In genomic region chr12:52873513-52873831, GRCh38 we compare ENCODE assay signal across 8 cellular contexts. TPM values are rescaled to one million over a fixed set of nuclear protein-coding genes. Genes with fewer than 3 reads are reported as not detected.
DNase-seq lines count a peak whose midpoint lies in the region; ATAC-seq and TF ChIP-seq lines count a peak whose summit lies in the region.

No MANE protein-coding gene starts in this region.

- H3K27ac ChIP-seq in foreskin keratinocyte, result peak overlapping the region; percentile 100

- ATAC-seq in foreskin keratinocyte, result no peak
- no peak for ATAC-seq in stimulated activated naive B cell treated with anti-CD40 and anti-IgM and Interleukin-4, amounts not matched to agents 10 μg/mL and 1 μg/mL and 100 μg/mL, for 72 hours (replicated peaks)
- ATAC-seq in GM18873 (IDR thresholded peaks at IDR 0.05; ENCODE audit: low FRiP score, unreplicated experiment), result no peak
- no peak for ATAC-seq in HG03095 (IDR thresholded peaks at IDR 0.05; ENCODE audit: unreplicated experiment)

- no peak for TF ChIP-seq CTCF in foreskin keratinocyte (conservative IDR thresholded peaks at IDR 0.05)

- H3K4me1 ChIP-seq in foreskin keratinocyte, result peaks cover 55% of the 10 kb centered on the region

- peaks cover 42 to 56% of the 10 kb centered on the region in 2 donors for H3K27me3 Mint-ChIP-seq in stimulated activated naive B cell treated with anti-CD40 and anti-IgM and Interleukin-4, amounts not matched to agents 10 μg/mL and 1 μg/mL and 100 μg/mL, for 72 hours

- H3K4me3 Mint-ChIP-seq in stimulated activated naive B cell treated with anti-CD40 and anti-IgM and Interleukin-4, amounts not matched to agents 10 μg/mL and 1 μg/mL and 100 μg/mL, for 72 hours, result peak overlapping the region; percentile 81 to 84

- peaks cover 22 to 31% of the 10 kb centered on the region in 2 donors for H3K4me1 Mint-ChIP-seq in stimulated activated naive B cell treated with anti-CD40 and anti-IgM and Interleukin-4, amounts not matched to agents 10 μg/mL and 1 μg/mL and 100 μg/mL, for 72 hours

- H3K27me3 ChIP-seq in foreskin keratinocyte, result no peaks in the 10 kb centered on the region

- no peak overlapping the region for H3K27ac Mint-ChIP-seq in stimulated activated naive B cell treated with anti-CD40 and anti-IgM and Interleukin-4, amounts not matched to agents 10 μg/mL and 1 μg/mL and 100 μg/mL, for 72 hours

- H3K9me3 Mint-ChIP-seq in stimulated activated naive B cell treated with anti-CD40 and anti-IgM and Interleukin-4, amounts not matched to agents 10 μg/mL and 1 μg/mL and 100 μg/mL, for 72 hours, result no peaks in the 10 kb centered on the region

- no peaks in the 10 kb centered on the region for H3K36me3 Mint-ChIP-seq in stimulated activated naive B cell treated with anti-CD40 and anti-IgM and Interleukin-4, amounts not matched to agents 10 μg/mL and 1 μg/mL and 100 μg/mL, for 72 hours

- DNase-seq in NCI-H510A (lab: John Stamatoyannopoulos, UW) (peak; percentile 37), NCI-H510A treated with DMSO at 0.1 percent for 48 hours (lab: John Stamatoyannopoulos, UW) (no peak), SW480 (ENCODE audit: low spot score) (peak; percentile 59), foreskin keratinocyte (no peak), NOMO-1 treated with DMSO at 0.1 percent for 48 hours (lab: John Stamatoyannopoulos, UW; ENCODE audit: unreplicated experiment) (no peak)
- DNase-seq in stimulated activated naive B cell treated with anti-CD40 and anti-IgM and Interleukin-4, amounts not matched to agents 10 μg/mL and 1 μg/mL and 100 μg/mL, for 72 hours, result no peak

RNA-seq across cellular contexts. Expression of gene KRT78, which starts 24.7 kb away (rescaled TPM):
- total RNA-seq in foreskin keratinocyte, result 0.32 and 0.58 TPM in 2 replicates
- 0.10 and 0.17 TPM in 2 replicates for polyA plus RNA-seq in foreskin keratinocyte

RNA-seq across cellular contexts. Expression of gene KRT8, which starts 31.4 kb away (rescaled TPM):
- 445 and 504 TPM in 2 replicates for total RNA-seq in foreskin keratinocyte
- 626 and 720 TPM in 2 replicates for polyA plus RNA-seq in foreskin keratinocyte

RNA-seq across cellular contexts. Expression of gene KRT79, which starts 39.4 kb away (rescaled TPM):
- not detected in 2 replicates for total RNA-seq in foreskin keratinocyte
- not detected in 2 replicates for polyA plus RNA-seq in foreskin keratinocyte

RNA-seq across cellular contexts. Expression of gene KRT4, which starts 59.6 kb away (rescaled TPM):
- 0.11 TPM in 1 of 2 replicates, not detected in the other for total RNA-seq in foreskin keratinocyte
- 0.03 and 0.06 TPM in 2 replicates for polyA plus RNA-seq in foreskin keratinocyte

Comparison
In these comparisons a context has a peak if more than half of its experiments do, and no peak if none do; other contexts are left out.
1. DNase-seq: peak in NCI-H510A (single experiment) and SW480 (single experiment); none in NCI-H510A treated with DMSO at 0.1 percent for 48 hours (single experiment), foreskin keratinocyte (0 of 2), stimulated activated naive B cell treated with anti-CD40 and anti-IgM and Interleukin-4, amounts not matched to agents 10 μg/mL and 1 μg/mL and 100 μg/mL, for 72 hours (single experiment) and NOMO-1 treated with DMSO at 0.1 percent for 48 hours (single experiment).